ENCODE assay signal across 4 cellular contexts in the genomic region with DNA sequence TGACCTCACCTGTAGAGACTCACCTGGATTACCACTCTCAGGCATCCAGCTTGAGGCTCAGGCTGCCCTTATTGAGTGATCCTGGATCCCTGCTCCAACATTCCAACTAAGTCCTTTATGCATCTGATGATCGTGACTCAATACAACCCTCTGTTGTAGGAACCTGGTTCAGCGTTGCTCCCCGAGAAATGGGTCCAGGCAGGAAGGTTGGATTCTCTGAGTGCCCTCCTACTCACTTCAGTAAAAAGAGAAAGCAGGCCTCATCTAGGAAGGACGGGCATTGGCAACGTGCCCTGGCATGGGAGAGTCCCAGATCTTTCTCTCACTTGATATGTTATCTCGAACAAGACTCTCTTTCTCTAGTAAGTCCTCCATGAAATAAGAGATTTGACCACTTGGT. TPM values are rescaled to one million over a fixed set of nuclear protein-coding genes. Genes with fewer than 3 reads are reported as not detected.
"Had no signal": no experiment of that assay in that cellular context is flagged by ENCODE, and none has a peak within 500 bp of the region (broad histone marks: within the 10 kb centered on the region; RNA-seq: fewer than 3 reads in every experiment).

A gene with protein sequence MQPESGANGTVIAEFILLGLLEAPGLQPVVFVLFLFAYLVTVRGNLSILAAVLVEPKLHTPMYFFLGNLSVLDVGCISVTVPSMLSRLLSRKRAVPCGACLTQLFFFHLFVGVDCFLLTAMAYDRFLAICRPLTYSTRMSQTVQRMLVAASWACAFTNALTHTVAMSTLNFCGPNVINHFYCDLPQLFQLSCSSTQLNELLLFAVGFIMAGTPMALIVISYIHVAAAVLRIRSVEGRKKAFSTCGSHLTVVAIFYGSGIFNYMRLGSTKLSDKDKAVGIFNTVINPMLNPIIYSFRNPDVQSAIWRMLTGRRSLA (minus strand): TSS at position 101 of the 400 bp plus-strand sequence. CDS start 5,778 bp downstream, outside the sequence.

- H3K4me3 ChIP-seq: GM12878 had no signal

- DNase-seq: GDM1, GF-D8 had no signal

RNA-seq across cellular contexts. Expression of the gene that starts here (rescaled TPM):
- total RNA-seq: G401, GM12878 had no signal
- polyA plus RNA-seq: GM12878 had no signal
